1 cellular context compared by ENCODE assay signal in genomic region chr6:91149914-91150674, GRCh38.
TF ChIP-seq lines count a peak whose summit lies in the region.

No MANE protein-coding gene starts in this region.

TF ChIP-seq in neural cell, 6 proteins besides CTCF, POLR2A, EP300 and RAD21 (continued from another document):
- TF ChIP-seq REST (IDR thresholded peaks at IDR 0.05; ENCODE audit: borderline replicate concordance) (no peak), SMC3 (conservative IDR thresholded peaks at IDR 0.05; ENCODE audit: poor library complexity) (no peak), TAF1 (IDR thresholded peaks at IDR 0.05; ENCODE audit: low read depth) (no peak), MXI1 (conservative IDR thresholded peaks at IDR 0.05; ENCODE audit: poor library complexity, severe bottlenecking) (no peak)
